ENCODE assay signal across 22 cellular contexts in genomic region chr19:29882719-29883105, GRCh38.
"Had no signal": no experiment of that assay in that cellular context is flagged by ENCODE, and none has a peak within 500 bp of the region (broad histone marks: within the 10 kb centered on the region; RNA-seq: fewer than 3 reads in every experiment).

No MANE protein-coding gene starts in this region.

- H3K4me2 ChIP-seq: smooth muscle cell had no signal

- H3K36me3 Mint-ChIP-seq: activated naive CD8-positive, alpha-beta T cell; naive B cell; T-cell; type B pancreatic cell had no signal

- H3K27me3 ChIP-seq: right lobe of liver had no signal

- H3K9me3 ChIP-seq: breast epithelium, gastroesophageal sphincter, right lobe of liver, thoracic aorta had no signal

- H3K4me3 Mint-ChIP-seq: activated naive CD8-positive, alpha-beta T cell; naive B cell; T-cell; type B pancreatic cell had no signal

- H3K9me3 Mint-ChIP-seq: naive B cell, T-cell, type B pancreatic cell had no signal

- H3K4me1 ChIP-seq: breast epithelium, gastroesophageal sphincter, right lobe of liver had no signal

- ATAC-seq: gastroesophageal sphincter, left cardiac atrium, right lobe of liver, T-cell had no signal

- H3K27ac Mint-ChIP-seq: activated naive CD8-positive, alpha-beta T cell; T-cell; type B pancreatic cell had no signal

- H3K4me3 ChIP-seq: breast epithelium, coronary artery, gastroesophageal sphincter, right lobe of liver, smooth muscle cell, thoracic aorta had no signal

- FAIRE-seq: TTC549 had no signal

- DNase-seq: activated CD4-positive, alpha-beta T cell treated with anti-CD3 and anti-CD28 coated beads for 1 hour; activated naive CD4-positive, alpha-beta T cell; activated T-cell treated with anti-CD3 and anti-CD28 coated beads, Interleukin-2, amount 50 U/mL, for 1 hour; amniotic stem cell; islet precursor cell; left cardiac atrium; mesenchymal stem cell; naive B cell; occipital lobe; right lobe of liver; stimulated activated CD4-positive, alpha-beta T cell treated with anti-CD3 and anti-CD28 coated beads, Interleukin-4, amount 100 ng/mL, for 24 hours; stimulated activated naive CD4-positive, alpha-beta T cell treated with Interleukin-2 at 50 U/mL for 16 hours; T-cell; WERI-Rb-1 had no signal

- H3K36me3 ChIP-seq: breast epithelium, gastroesophageal sphincter, right lobe of liver, thoracic aorta, WERI-Rb-1 had no signal

- H3K27ac ChIP-seq: breast epithelium, coronary artery, gastroesophageal sphincter, right lobe of liver, thoracic aorta, WERI-Rb-1 had no signal
